Comparison of ENCODE assay signal across 1 cellular context in the genomic region with DNA sequence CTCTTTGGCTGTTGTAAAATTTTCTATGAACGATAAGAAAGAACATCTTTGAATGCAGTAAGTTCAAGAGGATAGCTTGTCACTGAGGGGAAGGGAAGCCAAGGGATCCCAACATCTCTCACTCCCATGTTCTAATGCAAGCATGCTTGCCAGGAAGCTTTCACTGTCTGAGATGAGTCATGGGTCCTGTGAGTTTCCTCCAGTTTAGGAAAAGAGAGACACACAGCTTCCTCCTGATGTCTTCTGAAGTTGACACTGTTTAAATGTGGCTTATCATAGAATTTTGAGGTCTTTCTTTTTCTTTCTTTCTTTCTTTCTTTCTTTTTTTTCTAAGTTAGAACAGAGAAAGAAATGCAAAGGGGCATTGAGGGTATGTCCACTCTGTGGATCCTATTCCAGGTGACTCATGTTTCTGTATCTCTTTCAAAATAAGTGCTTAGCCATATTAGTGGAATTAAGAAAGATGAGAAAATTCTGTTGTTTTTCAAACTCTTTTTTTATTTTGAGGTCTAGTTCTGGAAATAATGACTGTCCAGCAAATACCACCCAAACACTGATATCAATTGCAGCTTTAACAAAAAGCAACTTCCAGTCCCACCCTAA.
TF ChIP-seq lines count a peak whose summit lies in the region.

No MANE protein-coding gene starts in this region.

TF ChIP-seq in K562, 482 proteins besides CTCF, POLR2A, EP300 and RAD21 (continued from another document):
- TF ChIP-seq, protein P1, sequence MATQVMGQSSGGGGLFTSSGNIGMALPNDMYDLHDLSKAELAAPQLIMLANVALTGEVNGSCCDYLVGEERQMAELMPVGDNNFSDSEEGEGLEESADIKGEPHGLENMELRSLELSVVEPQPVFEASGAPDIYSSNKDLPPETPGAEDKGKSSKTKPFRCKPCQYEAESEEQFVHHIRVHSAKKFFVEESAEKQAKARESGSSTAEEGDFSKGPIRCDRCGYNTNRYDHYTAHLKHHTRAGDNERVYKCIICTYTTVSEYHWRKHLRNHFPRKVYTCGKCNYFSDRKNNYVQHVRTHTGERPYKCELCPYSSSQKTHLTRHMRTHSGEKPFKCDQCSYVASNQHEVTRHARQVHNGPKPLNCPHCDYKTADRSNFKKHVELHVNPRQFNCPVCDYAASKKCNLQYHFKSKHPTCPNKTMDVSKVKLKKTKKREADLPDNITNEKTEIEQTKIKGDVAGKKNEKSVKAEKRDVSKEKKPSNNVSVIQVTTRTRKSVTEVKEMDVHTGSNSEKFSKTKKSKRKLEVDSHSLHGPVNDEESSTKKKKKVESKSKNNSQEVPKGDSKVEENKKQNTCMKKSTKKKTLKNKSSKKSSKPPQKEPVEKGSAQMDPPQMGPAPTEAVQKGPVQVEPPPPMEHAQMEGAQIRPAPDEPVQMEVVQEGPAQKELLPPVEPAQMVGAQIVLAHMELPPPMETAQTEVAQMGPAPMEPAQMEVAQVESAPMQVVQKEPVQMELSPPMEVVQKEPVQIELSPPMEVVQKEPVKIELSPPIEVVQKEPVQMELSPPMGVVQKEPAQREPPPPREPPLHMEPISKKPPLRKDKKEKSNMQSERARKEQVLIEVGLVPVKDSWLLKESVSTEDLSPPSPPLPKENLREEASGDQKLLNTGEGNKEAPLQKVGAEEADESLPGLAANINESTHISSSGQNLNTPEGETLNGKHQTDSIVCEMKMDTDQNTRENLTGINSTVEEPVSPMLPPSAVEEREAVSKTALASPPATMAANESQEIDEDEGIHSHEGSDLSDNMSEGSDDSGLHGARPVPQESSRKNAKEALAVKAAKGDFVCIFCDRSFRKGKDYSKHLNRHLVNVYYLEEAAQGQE (CRISPR knock-in tag; IDR thresholded peaks at IDR 0.05; ENCODE audit: low read depth): no peak
- no peak for TF ChIP-seq DPF2 (IDR thresholded peaks at IDR 0.05)
- TF ChIP-seq SMAD4 (CRISPR knock-in tag; conservative IDR thresholded peaks at IDR 0.05): no peak
- no peak for TF ChIP-seq NFIC (IDR thresholded peaks at IDR 0.05)
